8 cellular contexts compared by ENCODE assay signal in genomic region chr17:1197781-1198490, GRCh38. TPM values are rescaled to one million over a fixed set of nuclear protein-coding genes. Genes with fewer than 3 reads are reported as not detected.
A peak's percentile ranks its signal among the peaks of the same experiment; 100 is the strongest.
DNase-seq lines count a peak whose midpoint lies in the region; ATAC-seq, FAIRE-seq and TF ChIP-seq lines count a peak whose summit lies in the region.

No MANE protein-coding gene starts in this region.

- DNase-seq in GM12892 (ENCODE audit: insufficient read length) (peak; percentile 86), SK-MEL-5 (ENCODE audit: low read depth, low spot score) (peak; percentile 56), astrocyte of the cerebellum (ENCODE audit: low read depth) (peak; percentile 26), mucosa of gallbladder (ENCODE audit: low spot score) (peak; percentile 87), ureter (ENCODE audit: low spot score) (peak; percentile 85), NCI-H1092 (lab: John Stamatoyannopoulos, UW) (no peak), DMS79 treated with DMSO at 0.1 percent for 48 hours (lab: John Stamatoyannopoulos, UW) (no peak)

- in situ Hi-C loops in SK-MEL-5 (cut with HindIII; ENCODE audit: low pct_unique_long_range_greater_than_20kb, low sequenced_read_pairs) (no loop called here), astrocyte of the cerebellum (cut with HindIII; ENCODE audit: low sequenced_read_pairs) (no loop called here)

- no peak overlapping the region for H3K4me3 ChIP-seq in astrocyte of the cerebellum (ENCODE audit: low read depth, low read length)

- no peak for TF ChIP-seq CTCF in astrocyte of the cerebellum (IDR thresholded peaks at IDR 0.05; ENCODE audit: low read depth, low read length, missing control alignments)

- peak; percentile 33; the same call in 1 of the 2 replicates for TF ChIP-seq POLR2A in GM12892 (IDR thresholded peaks at IDR 0.05; ENCODE audit: low read depth, low read length)

- peak; percentile 100 for FAIRE-seq in GM12892 (lab: Jason Lieb, UNC)

- peak; percentile 61 for ATAC-seq in HG02759 (IDR thresholded peaks at IDR 0.05; ENCODE audit: unreplicated experiment)

RNA-seq across cellular contexts. Expression of gene ABR, which starts 18.2 kb away (rescaled TPM):
- 33.9 TPM for polyA plus RNA-seq in GM12892 (2012; ENCODE audit: missing spikeins)
- total RNA-seq in SK-MEL-5 (2014; rRNA removed; shearing (Covaris generic)) = 26.2 and 38.4 TPM in 2 replicates
- polyA plus RNA-seq in SK-MEL-5 (2015; cell fraction: cytosol; rRNA removed) = 69.8 and 85.3 TPM in 2 replicates
- polyA plus RNA-seq in SK-MEL-5 (2015; cell fraction: nucleus; rRNA removed) = 96.7 and 109 TPM in 2 replicates
- total RNA-seq in mucosa of gallbladder = 279 TPM
- total RNA-seq in ureter = 207 TPM

Comparison
In these comparisons a context has a peak if more than half of its experiments do, and no peak if none do; other contexts are left out.
1. DNase-seq: peak in GM12892 (single experiment), SK-MEL-5 (single experiment), astrocyte of the cerebellum (single experiment), mucosa of gallbladder (single experiment) and ureter (single experiment); none in NCI-H1092 (single experiment) and DMS79 treated with DMSO at 0.1 percent for 48 hours (single experiment).